In genomic region chr3:64244011-64244942, GRCh38 we compare ENCODE assay signal across 10 cellular contexts. TPM values are rescaled to one million over a fixed set of nuclear protein-coding genes. Genes with fewer than 3 reads are reported as not detected.
DNase-seq lines count a peak whose midpoint lies in the region; ATAC-seq and TF ChIP-seq lines count a peak whose summit lies in the region.
"Had no signal": no experiment of that assay in that cellular context is flagged by ENCODE, and none has a peak within 500 bp of the region (broad histone marks: within the 10 kb centered on the region; RNA-seq: fewer than 3 reads in every experiment).

No MANE protein-coding gene starts in this region.

- no peak overlapping the region for H3K4me3 ChIP-seq in epithelial cell of esophagus (ENCODE audit: low read length)

- no peaks in the 10 kb centered on the region for H3K9me3 ChIP-seq in T-helper 17 cell (ENCODE audit: control insufficient read depth, low read length, poor library complexity, severe bottlenecking)

- H3K27ac ChIP-seq in 22Rv1 (no peak overlapping the region), caudate nucleus (ENCODE audit: low read depth, low read length) (no peak overlapping the region)

- no peak overlapping the region for H3K4me3 Mint-ChIP-seq in T-helper 17 cell
- H3K4me3 Mint-ChIP-seq: activated naive CD8-positive, alpha-beta T cell treated with anti-CD3 and anti-CD28 coated beads, Interleukin-2, amount 50 U/mL, for 24 hours; IgD-negative memory B cell had no signal

- TF ChIP-seq CTCF in 22Rv1 (IDR thresholded peaks at IDR 0.05), result peak; percentile 47
- TF ChIP-seq CTCF in epithelial cell of esophagus (IDR thresholded peaks at IDR 0.05; ENCODE audit: insufficient read depth, low read depth, low read length, missing control alignments), result peak; percentile 56

- H3K36me3 Mint-ChIP-seq in T-helper 17 cell (ENCODE audit: low read depth), result no peaks in the 10 kb centered on the region
- H3K36me3 Mint-ChIP-seq: IgD-negative memory B cell had no signal

- ATAC-seq in GM21367 (IDR thresholded peaks at IDR 0.05; ENCODE audit: unreplicated experiment) (peak; percentile 55), T-helper 17 cell (no peak), HG02588 (IDR thresholded peaks at IDR 0.05; ENCODE audit: unreplicated experiment) (no peak)
- ATAC-seq: activated naive CD8-positive, alpha-beta T cell treated with anti-CD3 and anti-CD28 coated beads, Interleukin-2, amount 50 U/mL, for 24 hours had no signal

- peaks cover 14% of the 10 kb centered on the region for H3K27me3 Mint-ChIP-seq in T-helper 17 cell

- H3K27ac Mint-ChIP-seq in T-helper 17 cell, result no peak overlapping the region
- H3K27ac Mint-ChIP-seq: activated naive CD8-positive, alpha-beta T cell treated with anti-CD3 and anti-CD28 coated beads, Interleukin-2, amount 50 U/mL, for 24 hours; IgD-negative memory B cell had no signal

- DNase-seq in NCI-H460 (ENCODE audit: extremely low read depth, low read depth), result peak; percentile 5
- DNase-seq in epithelial cell of esophagus (ENCODE audit: low read depth), result peak; percentile 63
- no peak for DNase-seq in T-helper 17 cell
- no peak for DNase-seq in caudate nucleus (lab: John Stamatoyannopoulos, UW)
- no peak for DNase-seq in Ammon's horn (ENCODE audit: low spot score)
- DNase-seq: activated naive CD8-positive, alpha-beta T cell treated with anti-CD3 and anti-CD28 coated beads, Interleukin-2, amount 50 U/mL, for 24 hours had no signal

- H3K4me1 Mint-ChIP-seq in T-helper 17 cell, result no peaks in the 10 kb centered on the region
- H3K4me1 Mint-ChIP-seq: activated naive CD8-positive, alpha-beta T cell treated with anti-CD3 and anti-CD28 coated beads, Interleukin-2, amount 50 U/mL, for 24 hours; IgD-negative memory B cell had no signal

RNA-seq across cellular contexts. Expression of gene PRICKLE2, which starts 19.0 kb away (rescaled TPM):
- total RNA-seq in NCI-H460 (2014; rRNA removed; shearing (Covaris generic)), result not detected in 2 replicates
- polyA plus RNA-seq in NCI-H460 (2014; cell fraction: nucleus; rRNA removed), result not detected in 2 replicates
- under 1 TPM; 0.21 to 0.37 TPM for total RNA-seq in T-helper 17 cell

Comparison
In these comparisons a context has a peak if more than half of its experiments do, and no peak if none do; other contexts are left out.
1. DNase-seq: peak in NCI-H460 (single experiment) and epithelial cell of esophagus (single experiment); none in T-helper 17 cell (0 of 3), caudate nucleus (0 of 61) and Ammon's horn (single experiment).